In the genomic region with DNA sequence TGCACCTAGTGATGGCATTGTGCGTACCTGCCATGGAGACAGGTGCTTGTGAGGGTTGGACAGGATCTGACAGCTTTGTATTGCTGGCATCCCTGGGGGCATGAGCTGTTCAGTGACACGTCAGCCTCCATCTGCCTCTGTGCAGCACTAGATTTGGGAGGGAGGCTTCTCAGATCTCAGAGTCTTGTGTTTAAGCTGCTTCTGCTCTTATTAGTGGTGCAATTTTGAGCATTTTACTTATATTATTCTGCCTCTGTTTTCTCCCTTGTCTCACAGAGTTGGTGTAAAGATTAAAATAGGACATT, we compare ENCODE assay signal across 19 cellular contexts. TPM values are rescaled to one million over a fixed set of nuclear protein-coding genes. Genes with fewer than 3 reads are reported as not detected.
DNase-seq lines count a peak whose midpoint lies in the region; ATAC-seq and TF ChIP-seq lines count a peak whose summit lies in the region.
"Had no signal": no experiment of that assay in that cellular context is flagged by ENCODE, and none has a peak within 500 bp of the region (broad histone marks: within the 10 kb centered on the region; RNA-seq: fewer than 3 reads in every experiment).

No MANE protein-coding gene starts in this region.

- ATAC-seq in left ventricle myocardium superior (no peak), HG03521 (IDR thresholded peaks at IDR 0.05; ENCODE audit: unreplicated experiment) (no peak)
- ATAC-seq: esophagus mucosa, left lobe of liver, T-cell had no signal

- intact Hi-C loops in cardiac septum (cut with DNase I): no loop called here
- intact Hi-C loops in left ventricle myocardium superior (cut with micrococcal nuclease): loop anchor here (10.0 kb wide), 1 partner anchor 45 kb away; no protein-coding TSS in a partner anchor
- intact Hi-C loops in sigmoid colon (cut with DNase I): no loop called here

- peak; percentile 31 for DNase-seq in cardiac septum (ENCODE audit: low spot score)
- no peak for DNase-seq in left ventricle myocardium superior
- DNase-seq in RKO (ENCODE audit: low spot score): peak; percentile 60
- DNase-seq in foreskin fibroblast: peak; percentile 30 to 58
- peak in 1 of 49 donors; percentile 60 for DNase-seq in substantia nigra (lab: John Stamatoyannopoulos, UW)
- DNase-seq in KG1 (lab: John Stamatoyannopoulos, UW): no peak
- no peak for DNase-seq in sigmoid colon
- DNase-seq: activated CD4-positive, alpha-beta T cell treated with anti-CD3 and anti-CD28 coated beads, Interleukin-2, amount 10 ng/mL, durations not matched to agents 7 days and 5 days; activated gamma-delta T cell; CD4-positive, alpha-beta memory T cell; DND-41; Right ventricle myocardium superior; small intestine; T-cell; trophoblast cell had no signal

- H3K9me3 ChIP-seq in sigmoid colon: no peaks in the 10 kb centered on the region

- 86 to 95% methylated on average over 2 of the region's 2 CpGs for WGBS in sigmoid colon, 2 donors

- H3K36me3 ChIP-seq in sigmoid colon: no peaks in the 10 kb centered on the region

- H3K4me3 ChIP-seq in foreskin fibroblast (ENCODE audit: low read depth in 1 of 2, low read length in 2 of 2) (no peak overlapping the region), sigmoid colon (no peak overlapping the region)

- TF ChIP-seq EP300 in sigmoid colon (IDR thresholded peaks at IDR 0.05): no peak

- no peak for TF ChIP-seq CTCF in foreskin fibroblast (IDR thresholded peaks at IDR 0.05; ENCODE audit: low read depth, low read length)
- no peak for TF ChIP-seq CTCF in sigmoid colon (IDR thresholded peaks at IDR 0.05)

- H3K27me3 ChIP-seq in sigmoid colon: no peaks in the 10 kb centered on the region

- no peak for TF ChIP-seq POLR2A in sigmoid colon (IDR thresholded peaks at IDR 0.05)

- H3K4me1 ChIP-seq in sigmoid colon: peaks cover 0 to 15% (median 9%) of the 10 kb centered on the region in 4 donors

- H3K27ac ChIP-seq in substantia nigra (ENCODE audit: low read depth, low read length, poor library complexity, severe bottlenecking) (peak overlapping the region; percentile 96), sigmoid colon (no peak overlapping the region)
- H3K27ac ChIP-seq: KMS-11 had no signal

RNA-seq across cellular contexts. Expression of a gene that starts 5.1 kb away (rescaled TPM):
- 4.4 TPM for total RNA-seq in cardiac septum
- total RNA-seq in left ventricle myocardium superior: 3.4 TPM
- total RNA-seq in sigmoid colon: 1 to 10 TPM; 1.3 to 6.4 (median 4.1) TPM
- 1 to 10 TPM; 1.2 to 3.1 (median 2.4) TPM for polyA plus RNA-seq in sigmoid colon
- total RNA-seq: activated CD4-positive, alpha-beta T cell treated with anti-CD3 and anti-CD28 coated beads, Interleukin-2, amount 10 ng/mL, durations not matched to agents 7 days and 5 days had no signal
- polyA plus RNA-seq: CD4-positive, alpha-beta memory T cell had no signal

Comparison
In these comparisons a context has a peak if more than half of its experiments do, and no peak if none do; other contexts are left out.
1. DNase-seq: peak in cardiac septum (single experiment), RKO (single experiment) and foreskin fibroblast (2 of 2); none in left ventricle myocardium superior (single experiment), KG1 (single experiment) and sigmoid colon (single experiment).